In genomic region chr9:81824802-81825770, GRCh38 we compare ENCODE assay signal across 22 cellular contexts.
DNase-seq lines count a peak whose midpoint lies in the region; ATAC-seq, FAIRE-seq and TF ChIP-seq lines count a peak whose summit lies in the region.
"Had no signal": no experiment of that assay in that cellular context is flagged by ENCODE, and none has a peak within 500 bp of the region (broad histone marks: within the 10 kb centered on the region; RNA-seq: fewer than 3 reads in every experiment).

No MANE protein-coding gene starts in this region.

- POLR2A ChIA-PET in A549 (lab: Yijun Ruan, JAX), result no interaction called here

- H3K27ac Mint-ChIP-seq in IgD-negative memory B cell (peak overlapping the region in 2 of 3 donors; percentile 13 to 26), H9 (0 out of 7 replicates have a peak overlapping the region, but pooled peaks of 1 of the 3 experiments have one; percentile 34)
- H3K27ac Mint-ChIP-seq: activated CD4-positive, alpha-beta memory T cell treated with anti-CD3 and anti-CD28 coated beads for 36 hours; activated naive CD4-positive, alpha-beta T cell treated with anti-CD3 and anti-CD28 coated beads, Interleukin-2, amount 10 ng/mL, durations not matched to agents 7 days and 5 days; T-helper 1 cell treated with Interleukin-12 subunit alpha and Interleukin-12 subunit beta and Interleukin-4 antibody, amounts not matched to agents 30 μg/mL and 1 μg/mL, for 36 hours had no signal

- peaks cover 17 to 27% (median 25%) of the 10 kb centered on the region in 3 donors for H3K4me1 Mint-ChIP-seq in IgD-negative memory B cell
- H3K4me1 Mint-ChIP-seq in H9, result peaks cover 42 to 50% of the 10 kb centered on the region in 2 experiments
- H3K4me1 Mint-ChIP-seq: activated naive CD4-positive, alpha-beta T cell treated with anti-CD3 and anti-CD28 coated beads, Interleukin-2, amount 10 ng/mL, durations not matched to agents 7 days and 5 days had no signal

- no peak overlapping the region for H2AK5ac ChIP-seq in H9 (ENCODE audit: insufficient read length, low read length)

- no peak overlapping the region for H2BK12ac ChIP-seq in H9 (ENCODE audit: insufficient read length, low read depth, low read length)

- H3K9me3 Mint-ChIP-seq in IgD-negative memory B cell, result peaks cover 0 to 3% (median 0%) of the 10 kb centered on the region in 3 donors
- H3K9me3 Mint-ChIP-seq in H9, result no peaks in the 10 kb centered on the region
- H3K9me3 Mint-ChIP-seq: activated CD4-positive, alpha-beta memory T cell treated with anti-CD3 and anti-CD28 coated beads for 36 hours; activated naive CD4-positive, alpha-beta T cell treated with anti-CD3 and anti-CD28 coated beads, Interleukin-2, amount 10 ng/mL, durations not matched to agents 7 days and 5 days had no signal

- no peak overlapping the region for H4K91ac ChIP-seq in H9 (ENCODE audit: insufficient read length, low read depth, low read length)

- H3K27me3 ChIP-seq in bronchial epithelial cell (ENCODE audit: control insufficient read depth, insufficient read depth, low read length) (no peaks in the 10 kb centered on the region), H9 (ENCODE audit: insufficient read depth, low read length) (no peaks in the 10 kb centered on the region)
- H3K27me3 ChIP-seq: BLaER1 treated with 17β-estradiol and CSF1 and Interleukin-3, amounts not matched to agents 10 nM and 100 nM had no signal

- no peak overlapping the region for H3K4me3 ChIP-seq in A549
- no peak overlapping the region for H3K4me3 ChIP-seq in bronchial epithelial cell (ENCODE audit: low read depth, low read length)
- H3K4me3 ChIP-seq: BLaER1 treated with 17β-estradiol and CSF1 and Interleukin-3, amounts not matched to agents 10 nM and 100 nM; psoas muscle had no signal

- H3K9ac ChIP-seq in H9 (ENCODE audit: extremely low read depth, insufficient read length, low read length), result no peak overlapping the region
- H3K9ac ChIP-seq: BLaER1 treated with 17β-estradiol and CSF1 and Interleukin-3, amounts not matched to agents 10 nM and 100 nM had no signal

- peak overlapping the region in 1 of 2 experiments; percentile 60; a peak in 3 of 6 replicates for H3K27ac ChIP-seq in A549
- H3K27ac ChIP-seq in H9 (ENCODE audit: insufficient read length, low read depth, low read length), result no peak overlapping the region
- H3K27ac ChIP-seq: BLaER1 treated with 17β-estradiol and CSF1 and Interleukin-3, amounts not matched to agents 10 nM and 100 nM; psoas muscle; VCaP had no signal

- H3K27me3 Mint-ChIP-seq in IgD-negative memory B cell, result peaks cover 7% of the 10 kb centered on the region
- no peaks in the 10 kb centered on the region for H3K27me3 Mint-ChIP-seq in H9 (ENCODE audit: low read depth)
- H3K27me3 Mint-ChIP-seq: activated CD4-positive, alpha-beta memory T cell treated with anti-CD3 and anti-CD28 coated beads for 36 hours; activated naive CD4-positive, alpha-beta T cell treated with anti-CD3 and anti-CD28 coated beads, Interleukin-2, amount 10 ng/mL, durations not matched to agents 7 days and 5 days had no signal

- H3K4me1 ChIP-seq in A549 (peaks cover 15% of the 10 kb centered on the region), H9 (ENCODE audit: insufficient read depth, low read length) (peaks cover 3% of the 10 kb centered on the region; the same call in 1 of the 2 replicates)
- H3K4me1 ChIP-seq: psoas muscle had no signal

- H3K36me3 Mint-ChIP-seq in IgD-negative memory B cell, result no peaks in the 10 kb centered on the region
- H3K36me3 Mint-ChIP-seq in H9 (ENCODE audit: insufficient read depth in 1 of 3, low read depth in 3 of 3), result no peaks in the 10 kb centered on the region
- H3K36me3 Mint-ChIP-seq: activated CD4-positive, alpha-beta memory T cell treated with anti-CD3 and anti-CD28 coated beads for 36 hours; activated naive CD4-positive, alpha-beta T cell treated with anti-CD3 and anti-CD28 coated beads, Interleukin-2, amount 10 ng/mL, durations not matched to agents 7 days and 5 days had no signal

- DNase-seq in A549 (ENCODE audit: low read depth in 1 of 2, low spot score in 1 of 2) (no peak), bronchial epithelial cell (ENCODE audit: low read depth) (peak; percentile 84), left kidney (ENCODE audit: low read depth, low spot score) (peak; percentile 78), H9 (no peak), cerebellar nuclear complex (lab: John Stamatoyannopoulos, UW) (no peak), DMS 273 (lab: John Stamatoyannopoulos, UW; ENCODE audit: unreplicated experiment) (no peak), NCI-H187 (lab: John Stamatoyannopoulos, UW) (no peak)
- DNase-seq: activated CD4-positive, alpha-beta memory T cell treated with anti-CD3 and anti-CD28 coated beads for 36 hours; activated naive CD4-positive, alpha-beta T cell treated with anti-CD3 and anti-CD28 coated beads, Interleukin-2, amount 10 ng/mL, durations not matched to agents 7 days and 5 days; DMS 273 treated with DMSO at 0.1 percent for 48 hours; left colon; NCI-H1105 treated with DMSO at 0.1 percent for 48 hours; NCI-H526 treated with DMSO at 0.1 percent for 48 hours; psoas muscle; SHP77 treated with DMSO at 0.1 percent for 48 hours; stimulated activated CD4-positive, alpha-beta T cell treated with anti-CD3 and anti-CD28 coated beads, Interleukin-12 subunit alpha, Interleukin-12 subunit beta, amount 100 ng/mL, for 4 hours; stimulated activated CD8-positive, alpha-beta memory T cell treated with anti-CD3 and anti-CD28 coated beads, Interleukin-4, amount 100 ng/mL, for 48 hours had no signal

- H4K20me1 ChIP-seq in H9 (ENCODE audit: control insufficient read depth, insufficient read depth, insufficient read length), result no peaks in the 10 kb centered on the region
- H4K20me1 ChIP-seq: BLaER1 treated with 17β-estradiol and CSF1 and Interleukin-3, amounts not matched to agents 10 nM and 100 nM had no signal

- TF ChIP-seq CTCF in A549 (IDR thresholded peaks at IDR 0.05), result no peak
- TF ChIP-seq CTCF in bronchial epithelial cell (IDR thresholded peaks at IDR 0.05; ENCODE audit: insufficient read depth, low read length, severe bottlenecking), result no peak
- TF ChIP-seq CTCF in H9 (conservative IDR thresholded peaks at IDR 0.05), result no peak

- H3K9me3 ChIP-seq in A549, result no peaks in the 10 kb centered on the region
- no peaks in the 10 kb centered on the region for H3K9me3 ChIP-seq in H9 (ENCODE audit: control insufficient read depth, low read depth, low read length)
- H3K9me3 ChIP-seq: BLaER1 treated with 17β-estradiol and CSF1 and Interleukin-3, amounts not matched to agents 10 nM and 100 nM; psoas muscle had no signal

- H3K79me1 ChIP-seq in H9 (ENCODE audit: insufficient read depth, low read depth, low read length, poor library complexity, severe bottlenecking), result no peaks in the 10 kb centered on the region

- H2BK5ac ChIP-seq in H9 (ENCODE audit: insufficient read length, low read length), result no peak overlapping the region

- no peak overlapping the region for H3K23ac ChIP-seq in H9 (ENCODE audit: insufficient read length, low read depth, low read length)

- TF ChIP-seq RAD21 in A549 (conservative IDR thresholded peaks at IDR 0.05 in 1 of 2, IDR thresholded peaks at IDR 0.05 in 1 of 2), result no peak

- no peak for TF ChIP-seq EP300 in A549 (IDR thresholded peaks at IDR 0.05)

- no peak for TF ChIP-seq POLR2A in A549 (IDR thresholded peaks at IDR 0.05; ENCODE audit: low read length)

- H2BK120ac ChIP-seq in H9 (ENCODE audit: low read depth, low read length, poor library complexity, severe bottlenecking), result no peak overlapping the region

- H4K8ac ChIP-seq in H9 (replicated peaks; ENCODE audit: insufficient read length, low read depth, low read length), result no peak overlapping the region

- no peak overlapping the region for H3T11ph ChIP-seq in H9 (ENCODE audit: low read length)

- H3K4me3 Mint-ChIP-seq in IgD-negative memory B cell (no peak overlapping the region), H9 (no peak overlapping the region)
- H3K4me3 Mint-ChIP-seq: activated CD4-positive, alpha-beta memory T cell treated with anti-CD3 and anti-CD28 coated beads for 36 hours; activated naive CD4-positive, alpha-beta T cell treated with anti-CD3 and anti-CD28 coated beads, Interleukin-2, amount 10 ng/mL, durations not matched to agents 7 days and 5 days; T-helper 1 cell treated with Interleukin-12 subunit alpha and Interleukin-12 subunit beta and Interleukin-4 antibody, amounts not matched to agents 30 μg/mL and 1 μg/mL, for 36 hours had no signal

- H3K4me2 ChIP-seq in A549 (peak overlapping the region; percentile 35), H9 (ENCODE audit: insufficient read depth, insufficient read length, low read length) (no peak overlapping the region)
- H3K4me2 ChIP-seq: BLaER1 treated with 17β-estradiol and CSF1 and Interleukin-3, amounts not matched to agents 10 nM and 100 nM had no signal

- H3K79me2 ChIP-seq in H9 (ENCODE audit: insufficient read depth, low read length), result no peaks in the 10 kb centered on the region

- ATAC-seq in A549, result no peak
- ATAC-seq: left colon, psoas muscle had no signal

- H2BK15ac ChIP-seq in H9 (ENCODE audit: low read depth, low read length), result no peak overlapping the region

- H3K56ac ChIP-seq in H9 (ENCODE audit: insufficient read length, low read depth, low read length), result no peak overlapping the region

- 84% methylated on average over 8 of the region's 8 CpGs for WGBS in A549 (ENCODE audit: missing lambda C conversion rate)
- no CpG with 5 or more reads among the region's 8 CpGs for WGBS in H9 (ENCODE audit: extremely low coverage, insufficient read length, low lambda C conversion rate)

- H2AFZ ChIP-seq in H9 (ENCODE audit: low read length), result no peak overlapping the region

- CTCF ChIA-PET in A549 (lab: Yijun Ruan, JAX), result interaction anchor here (0.6 to 1.7 kb wide), 3 partner anchors 13 to 302 kb away, joined by 3 read pairs; no protein-coding TSS in a partner anchor

- peak; percentile 56 for FAIRE-seq in A549 (lab: Jason Lieb, UNC)
- no peak for FAIRE-seq in bronchial epithelial cell (lab: Jason Lieb, UNC)
- FAIRE-seq: GM12892 had no signal

- H4K5ac ChIP-seq in H9 (ENCODE audit: insufficient read length, low read depth, low read length), result no peak overlapping the region

- no peaks in the 10 kb centered on the region for H3K36me3 ChIP-seq in bronchial epithelial cell (ENCODE audit: control insufficient read depth, insufficient read depth, low read length)
- H3K36me3 ChIP-seq: BLaER1 treated with 17β-estradiol and CSF1 and Interleukin-3, amounts not matched to agents 10 nM and 100 nM had no signal

- H3K14ac ChIP-seq in H9 (ENCODE audit: insufficient read depth, low read length), result no peak overlapping the region

- H3K4ac ChIP-seq in H9 (ENCODE audit: low read depth, low read length), result no peak overlapping the region

- H3K18ac ChIP-seq in H9 (ENCODE audit: insufficient read length, low read depth, low read length), result no peak overlapping the region

- no peaks in the 10 kb centered on the region for H3K23me2 ChIP-seq in H9 (ENCODE audit: insufficient read length, low read depth, low read length, poor library complexity, severe bottlenecking)

- no peak overlapping the region for H2BK20ac ChIP-seq in H9 (ENCODE audit: low read depth, low read length, poor library complexity, severe bottlenecking)

TF ChIP-seq in A549, 52 proteins besides CTCF, POLR2A, EP300 and RAD21 (continues in another document):
- no peak for TF ChIP-seq HOXB13 (CRISPR knock-in tag; IDR thresholded peaks at IDR 0.05; ENCODE audit: low read depth)
- no peak for TF ChIP-seq MYC (IDR thresholded peaks at IDR 0.05; ENCODE audit: borderline replicate concordance, low read length)
- TF ChIP-seq RNF2 (IDR thresholded peaks at IDR 0.05; ENCODE audit: borderline replicate concordance, low read depth), result no peak
- TF ChIP-seq HDAC2 (IDR thresholded peaks at IDR 0.05), result no peak

Comparison
In these comparisons a context has a peak if more than half of its experiments do, and no peak if none do; other contexts are left out.
1. DNase-seq: peak in bronchial epithelial cell (single experiment) and left kidney (single experiment); none in A549 (0 of 2), H9 (single experiment), cerebellar nuclear complex (0 of 2), DMS 273 (single experiment) and NCI-H187 (0 of 2).